9 cellular contexts compared by ENCODE assay signal in genomic region chr15:50390549-50391264, GRCh38. TPM values are rescaled to one million over a fixed set of nuclear protein-coding genes. Genes with fewer than 3 reads are reported as not detected.
DNase-seq lines count a peak whose midpoint lies in the region; ATAC-seq and TF ChIP-seq lines count a peak whose summit lies in the region.
"Had no signal": no experiment of that assay in that cellular context is flagged by ENCODE, and none has a peak within 500 bp of the region (broad histone marks: within the 10 kb centered on the region; RNA-seq: fewer than 3 reads in every experiment).

No MANE protein-coding gene starts in this region.

- H3K27me3 ChIP-seq in OCI-LY3 (ENCODE audit: low read depth, low read length) (no peaks in the 10 kb centered on the region; the same call in 1 of the 2 replicates), neural progenitor cell (no peaks in the 10 kb centered on the region), Peyer's patch (no peaks in the 10 kb centered on the region)
- no peaks in the 10 kb centered on the region for H3K27me3 ChIP-seq in naive thymus-derived CD4-positive, alpha-beta T cell (ENCODE audit: control insufficient read depth in 2 of 2, insufficient read depth in 2 of 2, low read length in 2 of 2)

- POLR2A ChIA-PET in naive thymus-derived CD4-positive, alpha-beta T cell (lab: Charles Lee), result interaction anchor here (0.6 kb wide), 1 partner anchor 9 kb away, joined by 3 read pairs; no protein-coding TSS in a partner anchor

- H3K9me3 ChIP-seq in OCI-LY3 (ENCODE audit: insufficient read depth, low read length), result no peaks in the 10 kb centered on the region
- H3K9me3 ChIP-seq in naive thymus-derived CD4-positive, alpha-beta T cell (ENCODE audit: control insufficient read depth in 2 of 3, low read length in 3 of 3), result no peaks in the 10 kb centered on the region
- H3K9me3 ChIP-seq in neural progenitor cell (ENCODE audit: low read depth), result no peaks in the 10 kb centered on the region
- H3K9me3 ChIP-seq in Peyer's patch, result no peaks in the 10 kb centered on the region

- H3K9ac ChIP-seq in OCI-LY3 (ENCODE audit: low read length) (no peak overlapping the region), neural progenitor cell (no peak overlapping the region)

- H3K79me2 ChIP-seq in OCI-LY3 (ENCODE audit: low read length) (no peaks in the 10 kb centered on the region), neural progenitor cell (ENCODE audit: low read depth) (no peaks in the 10 kb centered on the region)

- CTCF ChIA-PET in naive thymus-derived CD4-positive, alpha-beta T cell (lab: Charles Lee), result interaction anchor here (0.7 kb wide), 1 partner anchor 80 kb away, joined by 3 read pairs; no protein-coding TSS in a partner anchor

- no peak overlapping the region for H3K4me3 Mint-ChIP-seq in naive thymus-derived CD4-positive, alpha-beta T cell
- no peak overlapping the region for H3K4me3 Mint-ChIP-seq in neural progenitor cell
- H3K4me3 Mint-ChIP-seq: endodermal cell had no signal

- H3K27ac Mint-ChIP-seq in naive thymus-derived CD4-positive, alpha-beta T cell, result no peak overlapping the region
- no peak overlapping the region for H3K27ac Mint-ChIP-seq in neural progenitor cell
- H3K27ac Mint-ChIP-seq: endodermal cell had no signal

- H3K4me2 ChIP-seq in OCI-LY3 (ENCODE audit: low read length) (peak overlapping the region; percentile 69), neural progenitor cell (no peak overlapping the region)

- peaks cover 0 to 1% (median 0%) of the 10 kb centered on the region in 11 donors for H3K9me3 Mint-ChIP-seq in naive thymus-derived CD4-positive, alpha-beta T cell
- H3K9me3 Mint-ChIP-seq in neural progenitor cell, result no peaks in the 10 kb centered on the region
- H3K9me3 Mint-ChIP-seq: endodermal cell had no signal

- H3K4me3 ChIP-seq in OCI-LY3 (ENCODE audit: low read length) (peak overlapping the region; percentile 43), neural progenitor cell (no peak overlapping the region), Peyer's patch (no peak overlapping the region)
- H3K4me3 ChIP-seq in naive thymus-derived CD4-positive, alpha-beta T cell (ENCODE audit: low read length), result no peak overlapping the region

- H3K27me3 Mint-ChIP-seq in naive thymus-derived CD4-positive, alpha-beta T cell, result peaks cover 0 to 3% (median 0%) of the 10 kb centered on the region in 5 donors
- H3K27me3 Mint-ChIP-seq in neural progenitor cell (ENCODE audit: insufficient read depth, low read depth), result peaks cover 3% of the 10 kb centered on the region

- H3K27ac ChIP-seq in OCI-LY3 (ENCODE audit: low read length) (peak overlapping the region; percentile 40; the same call in 1 of the 2 replicates), neural progenitor cell (no peak overlapping the region), Peyer's patch (no peak overlapping the region)
- no peak overlapping the region for H3K27ac ChIP-seq in naive thymus-derived CD4-positive, alpha-beta T cell (ENCODE audit: low read depth, low read length)

- H3K36me3 ChIP-seq in OCI-LY3 (replicated peaks; ENCODE audit: low read depth, low read length) (no peaks in the 10 kb centered on the region), neural progenitor cell (no peaks in the 10 kb centered on the region), Peyer's patch (no peaks in the 10 kb centered on the region)
- H3K36me3 ChIP-seq in naive thymus-derived CD4-positive, alpha-beta T cell (ENCODE audit: control insufficient read depth in 2 of 3, insufficient read depth in 3 of 3, low read length in 3 of 3), result no peaks in the 10 kb centered on the region

- H3K4me1 ChIP-seq in OCI-LY3 (ENCODE audit: low read length) (peaks cover 40% of the 10 kb centered on the region), neural progenitor cell (no peaks in the 10 kb centered on the region), Peyer's patch (no peaks in the 10 kb centered on the region)
- no peaks in the 10 kb centered on the region for H3K4me1 ChIP-seq in naive thymus-derived CD4-positive, alpha-beta T cell (ENCODE audit: control insufficient read depth in 2 of 2, insufficient read depth in 2 of 2, low read length in 2 of 2)

- no peaks in the 10 kb centered on the region for H3F3A ChIP-seq in neural progenitor cell (ENCODE audit: low read depth)

- H4K20me1 ChIP-seq in OCI-LY3 (ENCODE audit: insufficient read depth, low read length), result no peaks in the 10 kb centered on the region
- H4K20me1 ChIP-seq in neural progenitor cell (ENCODE audit: low read depth), result no peaks in the 10 kb centered on the region

- intact Hi-C loops in naive thymus-derived CD4-positive, alpha-beta T cell (cut with micrococcal nuclease), result no loop called here

- no peak for TF ChIP-seq POLR2A in Peyer's patch (IDR thresholded peaks at IDR 0.05)

- peak; percentile 70 for ATAC-seq in GM19023 (IDR thresholded peaks at IDR 0.05; ENCODE audit: unreplicated experiment)
- ATAC-seq in HG02981 (IDR thresholded peaks at IDR 0.05; ENCODE audit: unreplicated experiment), result peak; percentile 79
- ATAC-seq in naive thymus-derived CD4-positive, alpha-beta T cell, result peak; percentile 66

- DNase-seq in naive thymus-derived CD4-positive, alpha-beta T cell, result no peak
- DNase-seq in neural progenitor cell (ENCODE audit: low spot score), result no peak
- DNase-seq in Peyer's patch, result no peak
- DNase-seq in activated naive CD4-positive, alpha-beta T cell treated with Interleukin-2 at 50 U/mL for 16 hours, result no peak
- DNase-seq in LoVo (ENCODE audit: low spot score), result no peak
- DNase-seq: endodermal cell had no signal

- no peak for TF ChIP-seq CTCF in OCI-LY3 (IDR thresholded peaks at IDR 0.05; ENCODE audit: low read depth, low read length)
- TF ChIP-seq CTCF in neural progenitor cell (IDR thresholded peaks at IDR 0.05), result no peak
- no peak for TF ChIP-seq CTCF in Peyer's patch (IDR thresholded peaks at IDR 0.05)

- H2AFZ ChIP-seq in OCI-LY3 (ENCODE audit: low read depth, low read length), result no peak overlapping the region
- no peak overlapping the region for H2AFZ ChIP-seq in neural progenitor cell (replicated peaks)

- H3K4me1 Mint-ChIP-seq in naive thymus-derived CD4-positive, alpha-beta T cell, result peaks cover 0 to 5% (median 0%) of the 10 kb centered on the region in 7 donors
- no peaks in the 10 kb centered on the region for H3K4me1 Mint-ChIP-seq in neural progenitor cell
- H3K4me1 Mint-ChIP-seq: endodermal cell had no signal

- H3K36me3 Mint-ChIP-seq in naive thymus-derived CD4-positive, alpha-beta T cell, result no peaks in the 10 kb centered on the region
- H3K36me3 Mint-ChIP-seq in neural progenitor cell, result no peaks in the 10 kb centered on the region

RNA-seq across cellular contexts. Expression of gene USP8, which starts 33.5 kb away (rescaled TPM):
- 10 to 100 TPM; 52.8 to 61.8 (median 57.1) TPM for total RNA-seq in naive thymus-derived CD4-positive, alpha-beta T cell
- 10 to 100 TPM; 34.7 to 50.7 TPM for polyA plus RNA-seq in naive thymus-derived CD4-positive, alpha-beta T cell
- total RNA-seq in neural progenitor cell (ENCODE audit: low replicate concordance) (47.7 and 78.8 TPM in 2 replicates), Peyer's patch (100 to 1,000 TPM in 1 of 4 donors, 10 to 100 TPM in 3; 49.9 to 130 (median 57.1) TPM)

RNA-seq across cellular contexts. Expression of gene GABPB1, which starts 35.7 kb away (rescaled TPM):
- 10 to 100 TPM; 14.7 to 42.7 (median 16.8) TPM for total RNA-seq in naive thymus-derived CD4-positive, alpha-beta T cell
- 10 to 100 TPM; 21.6 to 29.6 TPM for polyA plus RNA-seq in naive thymus-derived CD4-positive, alpha-beta T cell
- total RNA-seq in neural progenitor cell (ENCODE audit: low replicate concordance), result 56.7 and 77.7 TPM in 2 replicates
- 10 to 100 TPM; 13.8 to 16.3 (median 15.7) TPM for total RNA-seq in Peyer's patch
